1 cellular context compared by ENCODE assay signal in genomic region chr1:187577625-187578024, GRCh38.
TF ChIP-seq lines count a peak whose summit lies in the region.

No MANE protein-coding gene starts in this region.

TF ChIP-seq in K562, 482 proteins besides CTCF, POLR2A, EP300 and RAD21 (continued from another document):
- TF ChIP-seq, protein P1, sequence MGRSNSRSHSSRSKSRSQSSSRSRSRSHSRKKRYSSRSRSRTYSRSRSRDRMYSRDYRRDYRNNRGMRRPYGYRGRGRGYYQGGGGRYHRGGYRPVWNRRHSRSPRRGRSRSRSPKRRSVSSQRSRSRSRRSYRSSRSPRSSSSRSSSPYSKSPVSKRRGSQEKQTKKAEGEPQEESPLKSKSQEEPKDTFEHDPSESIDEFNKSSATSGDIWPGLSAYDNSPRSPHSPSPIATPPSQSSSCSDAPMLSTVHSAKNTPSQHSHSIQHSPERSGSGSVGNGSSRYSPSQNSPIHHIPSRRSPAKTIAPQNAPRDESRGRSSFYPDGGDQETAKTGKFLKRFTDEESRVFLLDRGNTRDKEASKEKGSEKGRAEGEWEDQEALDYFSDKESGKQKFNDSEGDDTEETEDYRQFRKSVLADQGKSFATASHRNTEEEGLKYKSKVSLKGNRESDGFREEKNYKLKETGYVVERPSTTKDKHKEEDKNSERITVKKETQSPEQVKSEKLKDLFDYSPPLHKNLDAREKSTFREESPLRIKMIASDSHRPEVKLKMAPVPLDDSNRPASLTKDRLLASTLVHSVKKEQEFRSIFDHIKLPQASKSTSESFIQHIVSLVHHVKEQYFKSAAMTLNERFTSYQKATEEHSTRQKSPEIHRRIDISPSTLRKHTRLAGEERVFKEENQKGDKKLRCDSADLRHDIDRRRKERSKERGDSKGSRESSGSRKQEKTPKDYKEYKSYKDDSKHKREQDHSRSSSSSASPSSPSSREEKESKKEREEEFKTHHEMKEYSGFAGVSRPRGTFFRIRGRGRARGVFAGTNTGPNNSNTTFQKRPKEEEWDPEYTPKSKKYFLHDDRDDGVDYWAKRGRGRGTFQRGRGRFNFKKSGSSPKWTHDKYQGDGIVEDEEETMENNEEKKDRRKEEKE (IDR thresholded peaks at IDR 0.05; ENCODE audit: borderline replicate concordance in 1 of 2, control insufficient read depth in 1 of 2, low read depth in 2 of 2, low read length in 1 of 2) = no peak
- TF ChIP-seq CEBPB (tag; IDR thresholded peaks at IDR 0.05) = 0 out of 2 replicates have a peak, but pooled peaks have one; percentile 33
